Comparison of ENCODE assay signal across 32 cellular contexts in genomic region chr2:208399201-208399600, GRCh38. TPM values are rescaled to one million over a fixed set of nuclear protein-coding genes. Genes with fewer than 3 reads are reported as not detected.
"Had no signal": no experiment of that assay in that cellular context is flagged by ENCODE, and none has a peak within 500 bp of the region (broad histone marks: within the 10 kb centered on the region; RNA-seq: fewer than 3 reads in every experiment).

No MANE protein-coding gene starts in this region.

- H3K9me3 ChIP-seq: testis had no signal

- ATAC-seq: natural killer cell; psoas muscle; right cardiac atrium; right lobe of liver; stimulated activated memory B cell treated with anti-CD40 and anti-IgM and Interleukin-4, amounts not matched to agents 10 μg/mL and 1 μg/mL and 100 μg/mL, for 72 hours; stimulated activated naive CD8-positive, alpha-beta T cell treated with anti-CD3 and anti-CD28 coated beads, Interleukin-15, amount 100 ng/mL, for 72 hours; stimulated activated naive CD8-positive, alpha-beta T cell treated with anti-CD3 and anti-CD28 coated beads, Interleukin-15, Interleukin-2, amounts not matched to agents 100 U/mL and 50 U/mL, for 24 hours had no signal

- H3K4me3 ChIP-seq: neural progenitor cell, ovary, psoas muscle, right lobe of liver, skin epidermis, smooth muscle cell, spleen, suprapubic skin, testis, tibial artery, transverse colon, upper lobe of left lung, vagina had no signal

- H3K9me3 Mint-ChIP-seq: stimulated activated naive CD8-positive, alpha-beta T cell treated with anti-CD3 and anti-CD28 coated beads, Interleukin-15, amount 100 ng/mL, for 72 hours had no signal

- H3K79me2 ChIP-seq: parathyroid adenoma had no signal

- H2AFZ ChIP-seq: neural progenitor cell, parathyroid adenoma had no signal

- H3K27ac Mint-ChIP-seq: natural killer cell; nephron; neural progenitor cell; progenitor cell of endocrine pancreas; stimulated activated memory B cell treated with anti-CD40 and anti-IgM and Interleukin-4, amounts not matched to agents 10 μg/mL and 1 μg/mL and 100 μg/mL, for 72 hours; stimulated activated naive CD8-positive, alpha-beta T cell treated with anti-CD3 and anti-CD28 coated beads, Interleukin-15, amount 100 ng/mL, for 72 hours had no signal

- H3K4me3 Mint-ChIP-seq: natural killer cell; nephron; neural progenitor cell; stimulated activated memory B cell treated with anti-CD40 and anti-IgM and Interleukin-4, amounts not matched to agents 10 μg/mL and 1 μg/mL and 100 μg/mL, for 72 hours; stimulated activated naive CD8-positive, alpha-beta T cell treated with anti-CD3 and anti-CD28 coated beads, Interleukin-15, amount 100 ng/mL, for 72 hours had no signal

- H3K36me3 ChIP-seq: neural progenitor cell, ovary, right lobe of liver, spleen, suprapubic skin, tibial artery, transverse colon, upper lobe of left lung, vagina had no signal

- H3K9ac ChIP-seq: neural progenitor cell, parathyroid adenoma had no signal

- H3K4me1 Mint-ChIP-seq: nephron; neural progenitor cell; stimulated activated memory B cell treated with anti-CD40 and anti-IgM and Interleukin-4, amounts not matched to agents 10 μg/mL and 1 μg/mL and 100 μg/mL, for 72 hours; stimulated activated naive CD8-positive, alpha-beta T cell treated with anti-CD3 and anti-CD28 coated beads, Interleukin-15, amount 100 ng/mL, for 72 hours had no signal

- DNase-seq: natural killer cell; occipital lobe; ovary; posterior cingulate gyrus; psoas muscle; right cardiac atrium; right lobe of liver; spleen; stimulated activated CD4-positive, alpha-beta T cell treated with anti-CD3 and anti-CD28 coated beads, Interleukin-12 subunit alpha, Interleukin-12 subunit beta, amount 100 ng/mL, for 4 hours; stimulated activated CD4-positive, alpha-beta T cell treated with anti-CD3 and anti-CD28 coated beads, Interleukin-1b, Interleukin-23, amount 100 ng/mL, for 48 hours; stimulated activated CD4-positive, alpha-beta T cell treated with anti-CD3 and anti-CD28 coated beads, Interleukin-4, amount 100 ng/mL, for 1 hour; stimulated activated CD4-positive, alpha-beta T cell treated with anti-CD3 and anti-CD28 coated beads, Interleukin-4, amount 100 ng/mL, for 4 hours; stimulated activated CD8-positive, alpha-beta memory T cell treated with anti-CD3 and anti-CD28 coated beads, Interleukin-4, amount 100 ng/mL, for 48 hours; stimulated activated naive CD4-positive, alpha-beta T cell; stimulated activated naive CD8-positive, alpha-beta T cell treated with anti-CD3 and anti-CD28 coated beads, Interleukin-15, amount 100 ng/mL, for 72 hours; stimulated activated naive CD8-positive, alpha-beta T cell treated with anti-CD3 and anti-CD28 coated beads, Interleukin-15, Interleukin-2, amounts not matched to agents 100 U/mL and 50 U/mL, for 24 hours; substantia nigra; testis; tibial artery; transverse colon; upper lobe of left lung had no signal

- H3K36me3 Mint-ChIP-seq: natural killer cell; neural progenitor cell; stimulated activated memory B cell treated with anti-CD40 and anti-IgM and Interleukin-4, amounts not matched to agents 10 μg/mL and 1 μg/mL and 100 μg/mL, for 72 hours had no signal

- H3K27ac ChIP-seq: neural progenitor cell, ovary, parathyroid adenoma, psoas muscle, right lobe of liver, skin epidermis, spleen, suprapubic skin, testis, tibial artery, transverse colon, upper lobe of left lung, vagina had no signal

- H3K27me3 ChIP-seq: neural progenitor cell, ovary, right lobe of liver, testis, upper lobe of left lung, vagina had no signal

- H3K4me2 ChIP-seq: neural progenitor cell, smooth muscle cell had no signal

- H3K4me1 ChIP-seq: neural progenitor cell, parathyroid adenoma, psoas muscle, right lobe of liver, spleen, suprapubic skin, testis, tibial artery, transverse colon, upper lobe of left lung, vagina had no signal

RNA-seq across cellular contexts. Expression of gene PTH2R, which starts 7.4 kb away (rescaled TPM):
- total RNA-seq: right cardiac atrium, smooth muscle cell, transverse colon, ureter, vagina had no signal
- polyA plus RNA-seq: neural cell, right cardiac atrium, smooth muscle cell had no signal
